In genomic region chr16:70258946-70259345, GRCh38 we compare ENCODE assay signal across 24 cellular contexts.
"Had no signal": no experiment of that assay in that cellular context is flagged by ENCODE, and none has a peak within 500 bp of the region (broad histone marks: within the 10 kb centered on the region; RNA-seq: fewer than 3 reads in every experiment).

No MANE protein-coding gene starts in this region.

- ATAC-seq: activated CD8-positive, alpha-beta memory T cell treated with anti-CD3 and anti-CD28 coated beads, Interleukin-2, amount 10 ng/mL, durations not matched to agents 7 days and 5 days; T-cell had no signal

- H3K4me3 ChIP-seq: SK-N-MC had no signal

- FAIRE-seq: TTC549 had no signal

- H3K27ac ChIP-seq: KMS-11, SK-N-MC had no signal

- H3K4me2 ChIP-seq: KMS-11 had no signal

- DNase-seq: activated B cell treated with CpG ODN at 0.5 μM for 24 hours; activated CD4-positive, alpha-beta T cell treated with anti-CD3 and anti-CD28 coated beads for 1 hour; activated CD4-positive, alpha-beta T cell treated with anti-CD3 and anti-CD28 coated beads, Interleukin-2, amount 10 ng/mL, durations not matched to agents 24 days and 14 days; activated CD4-positive, alpha-beta T cell treated with anti-CD3 and anti-CD28 coated beads, Interleukin-2, amount 50 U/mL, for 48 hours; activated CD8-positive, alpha-beta memory T cell treated with anti-CD3 and anti-CD28 coated beads, Interleukin-2, amount 10 ng/mL, durations not matched to agents 7 days and 5 days; activated gamma-delta T cell; activated naive CD4-positive, alpha-beta T cell treated with anti-CD3 and anti-CD28 coated beads, Interleukin-2, amount 10 ng/mL, durations not matched to agents 7 days and 5 days; activated naive CD8-positive, alpha-beta T cell treated with anti-CD3 and anti-CD28 coated beads for 36 hours; activated T-cell treated with anti-CD3 and anti-CD28 coated beads for 4 hours; anterior cingulate cortex; cerebellar nuclear complex; NCI-H1092; NCI-H1417; NCI-H1930; NCI-H345; NCI-H510A; NCI-H526 treated with DMSO at 0.1 percent for 48 hours; NCI-H82; T-cell; T-helper 2 cell; T1000 had no signal

- H3K9ac ChIP-seq: KMS-11 had no signal
